ENCODE assay signal across 21 cellular contexts in genomic region chr5:153970496-153970895, GRCh38.
"Had no signal": no experiment of that assay in that cellular context is flagged by ENCODE, and none has a peak within 500 bp of the region (broad histone marks: within the 10 kb centered on the region; RNA-seq: fewer than 3 reads in every experiment).

No MANE protein-coding gene starts in this region.

- H3K4me3 Mint-ChIP-seq: dendritic cell treated with granulocyte-macrophage colony-stimulating factor and Interleukin-4, amounts not matched to agents 40 ng/mL and 50 ng/mL, for 4 days; effector memory CD8-positive, alpha-beta T cell; mesothelial cell of epicardium; natural killer cell treated with Interleukin-12 subunit alpha and Interleukin-12 subunit beta and Interleukin-15 and Interleukin-18, amount 100 ng/mL, for 72 hours; stimulated activated memory B cell treated with anti-CD40 and anti-IgM and Interleukin-4, amounts not matched to agents 10 μg/mL and 1 μg/mL and 100 μg/mL, for 72 hours; stimulated activated naive CD8-positive, alpha-beta T cell treated with anti-CD3 and anti-CD28 coated beads, Interleukin-15, Interleukin-2, amounts not matched to agents 100 ng/mL and 50 ng/mL, for 24 hours had no signal

- ATAC-seq: effector memory CD8-positive, alpha-beta T cell; foreskin keratinocyte; left colon; natural killer cell treated with Interleukin-12 subunit alpha and Interleukin-12 subunit beta and Interleukin-15 and Interleukin-18, amount 100 ng/mL, for 72 hours; psoas muscle; sciatic nerve; stimulated activated memory B cell treated with anti-CD40 and anti-IgM and Interleukin-4, amounts not matched to agents 10 μg/mL and 1 μg/mL and 100 μg/mL, for 72 hours; upper lobe of right lung had no signal

- FAIRE-seq: colon had no signal

- H2AFZ ChIP-seq: hepatocyte had no signal

- H3K27me3 ChIP-seq: foreskin keratinocyte, hepatocyte, tibial artery, upper lobe of right lung, vagina had no signal

- DNase-seq: effector memory CD8-positive, alpha-beta T cell; foreskin keratinocyte; head of caudate nucleus; left colon; mammary epithelial cell; psoas muscle; spleen; stimulated activated CD4-positive, alpha-beta T cell treated with anti-CD3 and anti-CD28 coated beads, Interleukin-15, amount 100 ng/mL, for 24 hours; stimulated activated CD4-positive, alpha-beta T cell treated with anti-CD3 and anti-CD28 coated beads, Interleukin-1b, Interleukin-23, amount 100 ng/mL, for 48 hours; stimulated activated CD4-positive, alpha-beta T cell treated with anti-CD3 and anti-CD28 coated beads, Interleukin-4, amount 100 ng/mL, for 24 hours; tibial artery; upper lobe of right lung had no signal

- H3K27ac Mint-ChIP-seq: dendritic cell treated with granulocyte-macrophage colony-stimulating factor and Interleukin-4, amounts not matched to agents 40 ng/mL and 50 ng/mL, for 4 days; effector memory CD8-positive, alpha-beta T cell; mesothelial cell of epicardium; natural killer cell treated with Interleukin-12 subunit alpha and Interleukin-12 subunit beta and Interleukin-15 and Interleukin-18, amount 100 ng/mL, for 72 hours; stimulated activated memory B cell treated with anti-CD40 and anti-IgM and Interleukin-4, amounts not matched to agents 10 μg/mL and 1 μg/mL and 100 μg/mL, for 72 hours; stimulated activated naive CD8-positive, alpha-beta T cell treated with anti-CD3 and anti-CD28 coated beads, Interleukin-15, Interleukin-2, amounts not matched to agents 100 ng/mL and 50 ng/mL, for 24 hours had no signal

- H3K79me2 ChIP-seq: hepatocyte had no signal

- H3K9me3 ChIP-seq: psoas muscle, spleen, tibial artery, upper lobe of right lung, vagina had no signal

- H3K27me3 Mint-ChIP-seq: dendritic cell treated with granulocyte-macrophage colony-stimulating factor and Interleukin-4, amounts not matched to agents 40 ng/mL and 50 ng/mL, for 4 days had no signal

- H3K4me2 ChIP-seq: hepatocyte had no signal

- H3K36me3 ChIP-seq: spleen, tibial artery, upper lobe of right lung, vagina had no signal

- H3K27ac ChIP-seq: foreskin keratinocyte, hepatocyte, psoas muscle, spleen, tibial artery, upper lobe of right lung, vagina had no signal

- H3K4me1 Mint-ChIP-seq: stimulated activated memory B cell treated with anti-CD40 and anti-IgM and Interleukin-4, amounts not matched to agents 10 μg/mL and 1 μg/mL and 100 μg/mL, for 72 hours had no signal

- H3K9me3 Mint-ChIP-seq: dendritic cell treated with granulocyte-macrophage colony-stimulating factor and Interleukin-4, amounts not matched to agents 40 ng/mL and 50 ng/mL, for 4 days; effector memory CD8-positive, alpha-beta T cell; mesothelial cell of epicardium; natural killer cell treated with Interleukin-12 subunit alpha and Interleukin-12 subunit beta and Interleukin-15 and Interleukin-18, amount 100 ng/mL, for 72 hours; stimulated activated memory B cell treated with anti-CD40 and anti-IgM and Interleukin-4, amounts not matched to agents 10 μg/mL and 1 μg/mL and 100 μg/mL, for 72 hours; stimulated activated naive CD8-positive, alpha-beta T cell treated with anti-CD3 and anti-CD28 coated beads, Interleukin-15, Interleukin-2, amounts not matched to agents 100 ng/mL and 50 ng/mL, for 24 hours had no signal

- H3K36me3 Mint-ChIP-seq: mesothelial cell of epicardium; natural killer cell treated with Interleukin-12 subunit alpha and Interleukin-12 subunit beta and Interleukin-15 and Interleukin-18, amount 100 ng/mL, for 72 hours; stimulated activated memory B cell treated with anti-CD40 and anti-IgM and Interleukin-4, amounts not matched to agents 10 μg/mL and 1 μg/mL and 100 μg/mL, for 72 hours had no signal

- H3K4me1 ChIP-seq: foreskin keratinocyte, psoas muscle, upper lobe of right lung, vagina had no signal

- H3K4me3 ChIP-seq: hepatocyte, psoas muscle, spleen, tibial artery, upper lobe of right lung, vagina had no signal
